Comparison of ENCODE assay signal across 8 cellular contexts in the genomic region with DNA sequence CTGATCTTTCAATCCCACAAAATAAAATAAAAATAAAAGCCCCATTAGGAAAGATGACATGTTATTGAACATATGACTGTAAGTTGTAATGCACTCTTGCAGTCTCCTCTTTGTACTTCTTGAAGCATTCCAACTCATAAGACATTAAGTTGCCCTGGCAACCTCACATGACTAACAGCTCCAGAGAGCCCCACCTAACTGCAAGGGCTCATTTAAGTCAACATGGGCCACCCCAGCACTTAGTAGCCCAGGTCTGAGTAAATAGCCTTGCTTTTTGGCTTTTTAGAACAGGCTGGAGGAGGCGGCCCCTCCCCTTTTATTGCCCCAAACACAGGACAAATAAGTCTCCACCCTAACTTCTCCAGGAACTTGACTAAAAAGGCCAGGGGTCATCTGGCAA.
DNase-seq lines count a peak whose midpoint lies in the region; ATAC-seq and TF ChIP-seq lines count a peak whose summit lies in the region.

No MANE protein-coding gene starts in this region.

- intact Hi-C loops in activated T-helper 1 cell treated with anti-CD3 and anti-CD28 coated beads, Interleukin-12 subunit alpha, Interleukin-12 subunit beta, Interleukin-2, Interleukin-4 antibody, amounts not matched to agents 30 ng/mL and 10 ng/mL and 1 ng/mL, durations not matched to agents 14 hours and 24 hours and 36 hours (cut with micrococcal nuclease) = no loop called here
- intact Hi-C loops in left ventricle myocardium inferior (cut with micrococcal nuclease) = no loop called here

- peak; percentile 65 for ATAC-seq in stimulated activated effector memory CD8-positive, alpha-beta T cell treated with anti-CD3 and anti-CD28 coated beads, Interleukin-12 subunit alpha, Interleukin-12 subunit beta, amount 100 ng/mL, for 72 hours
- no peak for ATAC-seq in HG03139 (IDR thresholded peaks at IDR 0.05; ENCODE audit: unreplicated experiment)
- no peak for ATAC-seq in naive thymus-derived CD8-positive, alpha-beta T cell

- no peaks in the 10 kb centered on the region for H3K9me3 ChIP-seq in left ventricle myocardium inferior (replicated peaks)

- H3K27ac Mint-ChIP-seq in activated T-helper 1 cell treated with anti-CD3 and anti-CD28 coated beads, Interleukin-12 subunit alpha, Interleukin-12 subunit beta, Interleukin-2, Interleukin-4 antibody, amounts not matched to agents 30 ng/mL and 10 ng/mL and 1 ng/mL, durations not matched to agents 14 hours and 24 hours and 36 hours = peak overlapping the region; percentile 26
- peak overlapping the region; percentile 70 for H3K27ac Mint-ChIP-seq in stimulated activated effector memory CD8-positive, alpha-beta T cell treated with anti-CD3 and anti-CD28 coated beads, Interleukin-12 subunit alpha, Interleukin-12 subunit beta, amount 100 ng/mL, for 72 hours
- peak overlapping the region in 1 of 10 donors; percentile 25 for H3K27ac Mint-ChIP-seq in naive thymus-derived CD8-positive, alpha-beta T cell

- peaks cover 42% of the 10 kb centered on the region for H3K27me3 Mint-ChIP-seq in activated T-helper 1 cell treated with anti-CD3 and anti-CD28 coated beads, Interleukin-12 subunit alpha, Interleukin-12 subunit beta, Interleukin-2, Interleukin-4 antibody, amounts not matched to agents 30 ng/mL and 10 ng/mL and 1 ng/mL, durations not matched to agents 14 hours and 24 hours and 36 hours (ENCODE audit: insufficient read depth)
- H3K27me3 Mint-ChIP-seq in naive thymus-derived CD8-positive, alpha-beta T cell = peaks cover 47 to 85% (median 55%) of the 10 kb centered on the region in 5 donors

- H3K36me3 Mint-ChIP-seq in activated T-helper 1 cell treated with anti-CD3 and anti-CD28 coated beads, Interleukin-12 subunit alpha, Interleukin-12 subunit beta, Interleukin-2, Interleukin-4 antibody, amounts not matched to agents 30 ng/mL and 10 ng/mL and 1 ng/mL, durations not matched to agents 14 hours and 24 hours and 36 hours (ENCODE audit: low read depth) = peaks cover 2% of the 10 kb centered on the region
- H3K36me3 Mint-ChIP-seq in stimulated activated effector memory CD8-positive, alpha-beta T cell treated with anti-CD3 and anti-CD28 coated beads, Interleukin-12 subunit alpha, Interleukin-12 subunit beta, amount 100 ng/mL, for 72 hours = no peaks in the 10 kb centered on the region
- peaks cover 0 to 3% (median 0%) of the 10 kb centered on the region in 3 donors for H3K36me3 Mint-ChIP-seq in naive thymus-derived CD8-positive, alpha-beta T cell

- H3K27me3 ChIP-seq in left ventricle myocardium inferior (ENCODE audit: low read depth) = no peaks in the 10 kb centered on the region

- POLR2A ChIA-PET in naive thymus-derived CD8-positive, alpha-beta T cell (lab: Charles Lee) = no interaction called here

- H3K4me1 ChIP-seq in left ventricle myocardium inferior = peaks cover 49% of the 10 kb centered on the region

- TF ChIP-seq CTCF in left ventricle myocardium inferior (IDR thresholded peaks at IDR 0.05; ENCODE audit: borderline replicate concordance) = no peak

- H3K27ac ChIP-seq in left ventricle myocardium inferior (replicated peaks) = peak overlapping the region; percentile 76

- DNase-seq in A172 (ENCODE audit: low spot score) = peak; percentile 51
- DNase-seq in H4 (ENCODE audit: low spot score) = peak; percentile 34
- no peak for DNase-seq in activated T-helper 1 cell treated with anti-CD3 and anti-CD28 coated beads, Interleukin-12 subunit alpha, Interleukin-12 subunit beta, Interleukin-2, Interleukin-4 antibody, amounts not matched to agents 30 ng/mL and 10 ng/mL and 1 ng/mL, durations not matched to agents 14 hours and 24 hours and 36 hours (ENCODE audit: low spot score)
- no peak for DNase-seq in left ventricle myocardium inferior
- no peak for DNase-seq in stimulated activated effector memory CD8-positive, alpha-beta T cell treated with anti-CD3 and anti-CD28 coated beads, Interleukin-12 subunit alpha, Interleukin-12 subunit beta, amount 100 ng/mL, for 72 hours (ENCODE audit: low spot score in 2 of 2)
- DNase-seq in naive thymus-derived CD8-positive, alpha-beta T cell = no peak
- DNase-seq in activated CD8-positive, alpha-beta memory T cell treated with anti-CD3 and anti-CD28 coated beads for 24 hours = no peak

- peak overlapping the region; percentile 44 for H3K4me3 ChIP-seq in left ventricle myocardium inferior

- H3K9me3 Mint-ChIP-seq in activated T-helper 1 cell treated with anti-CD3 and anti-CD28 coated beads, Interleukin-12 subunit alpha, Interleukin-12 subunit beta, Interleukin-2, Interleukin-4 antibody, amounts not matched to agents 30 ng/mL and 10 ng/mL and 1 ng/mL, durations not matched to agents 14 hours and 24 hours and 36 hours = no peaks in the 10 kb centered on the region
- no peaks in the 10 kb centered on the region for H3K9me3 Mint-ChIP-seq in stimulated activated effector memory CD8-positive, alpha-beta T cell treated with anti-CD3 and anti-CD28 coated beads, Interleukin-12 subunit alpha, Interleukin-12 subunit beta, amount 100 ng/mL, for 72 hours
- peaks cover 0 to 2% (median 0%) of the 10 kb centered on the region in 9 donors for H3K9me3 Mint-ChIP-seq in naive thymus-derived CD8-positive, alpha-beta T cell

- H3K36me3 ChIP-seq in left ventricle myocardium inferior = no peaks in the 10 kb centered on the region

- no peak overlapping the region for H3K4me3 Mint-ChIP-seq in activated T-helper 1 cell treated with anti-CD3 and anti-CD28 coated beads, Interleukin-12 subunit alpha, Interleukin-12 subunit beta, Interleukin-2, Interleukin-4 antibody, amounts not matched to agents 30 ng/mL and 10 ng/mL and 1 ng/mL, durations not matched to agents 14 hours and 24 hours and 36 hours
- peak overlapping the region; percentile 19 for H3K4me3 Mint-ChIP-seq in stimulated activated effector memory CD8-positive, alpha-beta T cell treated with anti-CD3 and anti-CD28 coated beads, Interleukin-12 subunit alpha, Interleukin-12 subunit beta, amount 100 ng/mL, for 72 hours
- no peak overlapping the region for H3K4me3 Mint-ChIP-seq in naive thymus-derived CD8-positive, alpha-beta T cell

- peaks cover 38% of the 10 kb centered on the region for H3K4me1 Mint-ChIP-seq in activated T-helper 1 cell treated with anti-CD3 and anti-CD28 coated beads, Interleukin-12 subunit alpha, Interleukin-12 subunit beta, Interleukin-2, Interleukin-4 antibody, amounts not matched to agents 30 ng/mL and 10 ng/mL and 1 ng/mL, durations not matched to agents 14 hours and 24 hours and 36 hours (ENCODE audit: low read depth)
- H3K4me1 Mint-ChIP-seq in stimulated activated effector memory CD8-positive, alpha-beta T cell treated with anti-CD3 and anti-CD28 coated beads, Interleukin-12 subunit alpha, Interleukin-12 subunit beta, amount 100 ng/mL, for 72 hours = peaks cover 28% of the 10 kb centered on the region
- peaks cover 8 to 34% (median 21%) of the 10 kb centered on the region in 4 donors for H3K4me1 Mint-ChIP-seq in naive thymus-derived CD8-positive, alpha-beta T cell

Comparison
In these comparisons a context has a peak if more than half of its experiments do, and no peak if none do; other contexts are left out.
1. DNase-seq: peak in A172 (single experiment) and H4 (single experiment); none in activated T-helper 1 cell treated with anti-CD3 and anti-CD28 coated beads, Interleukin-12 subunit alpha, Interleukin-12 subunit beta, Interleukin-2, Interleukin-4 antibody, amounts not matched to agents 30 ng/mL and 10 ng/mL and 1 ng/mL, durations not matched to agents 14 hours and 24 hours and 36 hours (single experiment), left ventricle myocardium inferior (single experiment), stimulated activated effector memory CD8-positive, alpha-beta T cell treated with anti-CD3 and anti-CD28 coated beads, Interleukin-12 subunit alpha, Interleukin-12 subunit beta, amount 100 ng/mL, for 72 hours (0 of 2), naive thymus-derived CD8-positive, alpha-beta T cell (0 of 10) and activated CD8-positive, alpha-beta memory T cell treated with anti-CD3 and anti-CD28 coated beads for 24 hours (single experiment).